In genomic region chr19:49473868-49474544, GRCh38 we compare ENCODE assay signal across 8 cellular contexts. TPM values are rescaled to one million over a fixed set of nuclear protein-coding genes. Genes with fewer than 3 reads are reported as not detected.
DNase-seq lines count a peak whose midpoint lies in the region; TF ChIP-seq lines count a peak whose summit lies in the region.

TSS of gene FLT3LG (plus strand) at chr19:49474215. CDS start at chr19:49474640, 425 bp downstream.

- H3K27ac Mint-ChIP-seq in HFFc6 = peak within 1 kb of the TSS; percentile 84

- no peaks in the 10 kb centered on the region for H3K9me3 Mint-ChIP-seq in HFFc6

- H3K27me3 Mint-ChIP-seq in HFFc6 (ENCODE audit: insufficient read depth) = no peaks in the 10 kb centered on the region

- H3K4me1 Mint-ChIP-seq in HFFc6 (ENCODE audit: low read depth) = peaks cover 29% of the 10 kb centered on the region

- H3K4me3 Mint-ChIP-seq in HFFc6 = peak within 1 kb of the TSS; percentile 89

- TF ChIP-seq CTCF in GM12801 (IDR thresholded peaks at IDR 0.05; ENCODE audit: extremely low read depth, insufficient read length) (peak; percentile 36), HFFc6 (IDR thresholded peaks at IDR 0.05) (peak; percentile 100)

- H3K27ac ChIP-seq in caudate nucleus (ENCODE audit: low read depth, low read length) = peak within 1 kb of the TSS; percentile 63

- DNase-seq in HFFc6 (peak; percentile 54), NCI-H1930 (lab: John Stamatoyannopoulos, UW) (peak; percentile 46 to 82), caudate nucleus (lab: John Stamatoyannopoulos, UW) (peak in 48 of 61 donors; percentile 2 to 75 (median 28)), kidney glomerular epithelial cell (lab: John Stamatoyannopoulos, UW) (peak; percentile 53), islet precursor cell (no peak)
- peak; percentile 85 for DNase-seq in activated CD4-positive, CD25-positive, alpha-beta regulatory T cell treated with anti-CD3 and anti-CD28 coated beads, Interleukin-2, amount 50 U/mL, for 16 hours (ENCODE audit: low read depth, low spot score)
- DNase-seq in stimulated activated CD4-positive, alpha-beta T cell treated with anti-CD3 and anti-CD28 coated beads, Interleukin-1b, Interleukin-23, amount 100 ng/mL, for 4 hours (ENCODE audit: low read depth in 2 of 2) = peak; percentile 85 to 86

- H3K36me3 Mint-ChIP-seq in HFFc6 (ENCODE audit: low read depth) = no peaks in the 10 kb centered on the region

RNA-seq across cellular contexts. Expression of gene FLT3LG, which starts in this region (rescaled TPM):
- 10 to 100 TPM in 2 of 6 experiments, 1 to 10 TPM in 4; 4.9 to 12.5 (median 9.4) TPM for total RNA-seq in HFFc6 (2021; fragmentation: NEBNext Ultra II Directional; extraction: Animal tissue kit (Norgen Biotek cat#: 25700))
